In the genomic region with DNA sequence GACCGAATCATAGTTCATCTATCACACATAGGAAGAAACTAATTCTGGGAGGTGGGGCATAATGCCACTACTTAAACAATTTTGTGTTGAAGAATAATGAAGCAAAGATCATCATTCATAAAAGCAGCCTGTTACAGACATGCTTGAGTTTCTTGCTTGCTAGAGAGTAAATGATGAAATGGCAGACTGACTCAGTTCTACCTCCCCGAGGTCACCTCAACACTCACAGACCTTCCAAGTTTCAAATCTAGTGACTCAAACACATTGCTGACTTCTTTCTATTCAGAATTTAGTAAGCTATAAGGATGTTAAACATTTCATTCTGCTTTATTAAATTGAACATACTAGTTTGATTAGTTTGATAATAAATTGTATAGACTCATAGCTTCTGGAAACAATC, we compare ENCODE assay signal across 25 cellular contexts.
"Had no signal": no experiment of that assay in that cellular context is flagged by ENCODE, and none has a peak within 500 bp of the region (broad histone marks: within the 10 kb centered on the region; RNA-seq: fewer than 3 reads in every experiment).

No MANE protein-coding gene starts in this region.

- H3K9me3 ChIP-seq: pancreas, psoas muscle, stomach, testis, vagina had no signal

- H3K27ac Mint-ChIP-seq: activated naive CD4-positive, alpha-beta T cell treated with anti-CD3 and anti-CD28 coated beads, Interleukin-2, amount 10 ng/mL, durations not matched to agents 7 days and 5 days; activated T-cell treated with anti-CD3 and anti-CD28 coated beads, Interleukin-2, amount 50 U/mL, for 72 hours; memory B cell; nephron progenitor cell; stimulated activated memory B cell treated with anti-CD40 and anti-IgM and Interleukin-4, amounts not matched to agents 10 μg/mL and 1 μg/mL and 100 μg/mL, for 72 hours; T-cell; T-helper 2 cell treated with Interferon-gamma antibody and Interleukin-4, amounts not matched to agents 5 μg/mL and 100 μg/mL, for 36 hours; type B pancreatic cell had no signal

- H3K27me3 ChIP-seq: pancreas, stomach, testis, vagina had no signal

- H3K4me3 Mint-ChIP-seq: activated naive CD4-positive, alpha-beta T cell treated with anti-CD3 and anti-CD28 coated beads, Interleukin-2, amount 10 ng/mL, durations not matched to agents 7 days and 5 days; activated T-cell treated with anti-CD3 and anti-CD28 coated beads, Interleukin-2, amount 50 U/mL, for 72 hours; memory B cell; nephron progenitor cell; stimulated activated memory B cell treated with anti-CD40 and anti-IgM and Interleukin-4, amounts not matched to agents 10 μg/mL and 1 μg/mL and 100 μg/mL, for 72 hours; T-cell; T-helper 2 cell treated with Interferon-gamma antibody and Interleukin-4, amounts not matched to agents 5 μg/mL and 100 μg/mL, for 36 hours; type B pancreatic cell had no signal

- DNase-seq: activated CD4-positive, alpha-beta T cell treated with anti-CD3 and anti-CD28 coated beads for 1 hour; activated CD8-positive, alpha-beta memory T cell treated with anti-CD3 and anti-CD28 coated beads, Interleukin-2, amount 50 U/mL, for 48 hours; activated effector memory CD4-positive, alpha-beta T cell treated with anti-CD3 and anti-CD28 coated beads, Interleukin-2, amount 50 U/mL, for 16 hours; activated naive CD4-positive, alpha-beta T cell treated with anti-CD3 and anti-CD28 coated beads, Interleukin-2, amount 10 ng/mL, durations not matched to agents 7 days and 5 days; activated T-cell treated with anti-CD3 and anti-CD28 coated beads, Interleukin-2, amount 50 U/mL, for 72 hours; aorta; central memory CD4-positive, alpha-beta T cell; effector memory CD4-positive, alpha-beta T cell; hypothalamus; mucosa of descending colon; nephron progenitor cell; pancreas; psoas muscle; right cardiac atrium; stimulated activated CD4-positive, alpha-beta T cell treated with anti-CD3 and anti-CD28 coated beads, Interleukin-1b, Interleukin-23, amount 100 ng/mL, for 48 hours; stomach; T-cell; testis; WERI-Rb-1 had no signal

- H3K36me3 Mint-ChIP-seq: activated naive CD4-positive, alpha-beta T cell treated with anti-CD3 and anti-CD28 coated beads, Interleukin-2, amount 10 ng/mL, durations not matched to agents 7 days and 5 days; brain; memory B cell; stimulated activated memory B cell treated with anti-CD40 and anti-IgM and Interleukin-4, amounts not matched to agents 10 μg/mL and 1 μg/mL and 100 μg/mL, for 72 hours; T-cell; type B pancreatic cell had no signal

- H3K9me3 Mint-ChIP-seq: stimulated activated memory B cell treated with anti-CD40 and anti-IgM and Interleukin-4, amounts not matched to agents 10 μg/mL and 1 μg/mL and 100 μg/mL, for 72 hours; type B pancreatic cell had no signal

- H3K4me1 ChIP-seq: pancreas, psoas muscle, testis had no signal

- H3K4me1 Mint-ChIP-seq: activated naive CD4-positive, alpha-beta T cell treated with anti-CD3 and anti-CD28 coated beads, Interleukin-2, amount 10 ng/mL, durations not matched to agents 7 days and 5 days; memory B cell; nephron progenitor cell; stimulated activated memory B cell treated with anti-CD40 and anti-IgM and Interleukin-4, amounts not matched to agents 10 μg/mL and 1 μg/mL and 100 μg/mL, for 72 hours; T-cell had no signal

- H3K4me3 ChIP-seq: mucosa of descending colon, pancreas, psoas muscle, stomach, testis, vagina had no signal

- H3K27me3 Mint-ChIP-seq: activated naive CD4-positive, alpha-beta T cell treated with anti-CD3 and anti-CD28 coated beads, Interleukin-2, amount 10 ng/mL, durations not matched to agents 7 days and 5 days; stimulated activated memory B cell treated with anti-CD40 and anti-IgM and Interleukin-4, amounts not matched to agents 10 μg/mL and 1 μg/mL and 100 μg/mL, for 72 hours; T-cell; type B pancreatic cell had no signal

- H3K36me3 ChIP-seq: pancreas, stomach, vagina, WERI-Rb-1 had no signal

- H3K27ac ChIP-seq: pancreas, psoas muscle, stomach, testis, vagina, WERI-Rb-1 had no signal
